In the genomic region with DNA sequence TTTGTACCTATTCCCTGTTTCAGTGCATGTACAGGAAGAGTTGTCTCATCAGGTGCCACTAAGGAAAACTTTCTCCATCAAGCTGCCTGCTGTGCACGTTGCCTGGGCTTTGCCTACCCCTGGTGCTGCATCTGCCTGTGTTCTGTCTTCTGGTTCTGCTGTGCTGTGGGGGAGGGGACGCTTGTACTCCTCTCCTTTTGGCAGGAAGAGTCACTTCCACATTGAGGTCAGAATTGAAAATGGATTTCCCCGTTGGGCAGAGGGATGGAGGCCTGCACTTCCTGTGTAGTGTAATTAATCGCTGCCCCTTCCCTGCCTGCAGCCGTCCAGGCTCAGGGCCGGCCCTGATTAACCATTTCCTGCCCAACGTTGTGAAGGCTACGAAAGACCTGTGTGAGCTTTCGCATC, we compare ENCODE assay signal across 8 cellular contexts.
DNase-seq lines count a peak whose midpoint lies in the region; ATAC-seq and TF ChIP-seq lines count a peak whose summit lies in the region.

No MANE protein-coding gene starts in this region.

- H3K4me3 ChIP-seq in BLaER1 treated with 17β-estradiol and CSF1 and Interleukin-3, amounts not matched to agents 10 nM and 100 nM = peak overlapping the region in 4 of 10 experiments; percentile 17 to 20 (median 18); a peak in 4 of 20 replicates
- no peak overlapping the region for H3K4me3 ChIP-seq in cardiac fibroblast (replicated peaks in 1 of 2; ENCODE audit: low read depth in 2 of 2, low read length in 2 of 2)

- 0 out of 22 replicates have a peak, but pooled peaks cover 0 to 8% (median 0%) of the 10 kb centered on the region in 11 experiments for H3K9me3 ChIP-seq in BLaER1 treated with 17β-estradiol and CSF1 and Interleukin-3, amounts not matched to agents 10 nM and 100 nM (replicated peaks in 1 of 11)

- H3K27me3 ChIP-seq in BLaER1 treated with 17β-estradiol and CSF1 and Interleukin-3, amounts not matched to agents 10 nM and 100 nM = no peaks in the 10 kb centered on the region

- H3K27ac ChIP-seq in BLaER1 treated with 17β-estradiol and CSF1 and Interleukin-3, amounts not matched to agents 10 nM and 100 nM = peak overlapping the region in 10 of 11 experiments; percentile 17 to 78 (median 67); a peak in 18 of 22 replicates

- peak; percentile 14 for DNase-seq in GM19240 (ENCODE audit: insufficient read length, low spot score)
- peak; percentile 88 for DNase-seq in NCI-H69 (lab: John Stamatoyannopoulos, UW)
- peak; percentile 66 to 73 for DNase-seq in cardiac fibroblast (ENCODE audit: low read depth in 2 of 2)
- peak; percentile 6 for DNase-seq in midbrain (lab: John Stamatoyannopoulos, UW)

- TF ChIP-seq CTCF in cardiac fibroblast (IDR thresholded peaks at IDR 0.05; ENCODE audit: low read depth, low read length) = no peak

- H3K4me1 ChIP-seq in BLaER1 treated with 17β-estradiol and CSF1 and Interleukin-3, amounts not matched to agents 10 nM and 100 nM = peaks cover 40 to 91% (median 59%) of the 10 kb centered on the region in 10 experiments

- H3K9ac ChIP-seq in BLaER1 treated with 17β-estradiol and CSF1 and Interleukin-3, amounts not matched to agents 10 nM and 100 nM = peak overlapping the region in 9 of 11 experiments; percentile 12 to 62 (median 36); a peak in 13 of 22 replicates

- H4K20me1 ChIP-seq in BLaER1 treated with 17β-estradiol and CSF1 and Interleukin-3, amounts not matched to agents 10 nM and 100 nM = no peaks in the 10 kb centered on the region

- ATAC-seq in GM18520 (IDR thresholded peaks at IDR 0.05; ENCODE audit: unreplicated experiment) = no peak
- ATAC-seq in HG03135 (IDR thresholded peaks at IDR 0.05; ENCODE audit: unreplicated experiment) = no peak
- no peak for ATAC-seq in GM18873 (IDR thresholded peaks at IDR 0.05; ENCODE audit: low FRiP score, unreplicated experiment)

- H3K4me2 ChIP-seq in BLaER1 treated with 17β-estradiol and CSF1 and Interleukin-3, amounts not matched to agents 10 nM and 100 nM = peak overlapping the region; percentile 80 to 91 (median 86)

- H3K36me3 ChIP-seq in BLaER1 treated with 17β-estradiol and CSF1 and Interleukin-3, amounts not matched to agents 10 nM and 100 nM = no peaks in the 10 kb centered on the region

Comparison
In these comparisons a context has a peak if more than half of its experiments do, and no peak if none do; other contexts are left out.
1. DNase-seq: peak in every context shown above with its lines; median percentile 88 in NCI-H69; 70 in cardiac fibroblast; 14 in GM19240; 6 in midbrain.